In genomic region chr21:41411449-41412089, GRCh38 we compare ENCODE assay signal across 10 cellular contexts. TPM values are rescaled to one million over a fixed set of nuclear protein-coding genes. Genes with fewer than 3 reads are reported as not detected.
DNase-seq lines count a peak whose midpoint lies in the region; ATAC-seq and TF ChIP-seq lines count a peak whose summit lies in the region.
"Had no signal": no experiment of that assay in that cellular context is flagged by ENCODE, and none has a peak within 500 bp of the region (broad histone marks: within the 10 kb centered on the region; RNA-seq: fewer than 3 reads in every experiment).

No MANE protein-coding gene starts in this region.

- H3K79me2 ChIP-seq in OCI-LY7 (ENCODE audit: insufficient read depth, low read depth, low read length) = no peaks in the 10 kb centered on the region

- H3K4me1 Mint-ChIP-seq in stimulated activated naive CD8-positive, alpha-beta T cell treated with anti-CD3 and anti-CD28 coated beads, Interleukin-15, amount 100 ng/mL, for 72 hours = peaks cover 11% of the 10 kb centered on the region

- peak in 1 of 2 donors; percentile 27 for DNase-seq in stimulated activated naive CD8-positive, alpha-beta T cell treated with anti-CD3 and anti-CD28 coated beads, Interleukin-15, amount 100 ng/mL, for 72 hours
- no peak for DNase-seq in stimulated activated naive CD8-positive, alpha-beta T cell treated with anti-CD3 and anti-CD28 coated beads, Interleukin-15, Interleukin-2, amounts not matched to agents 100 U/mL and 50 U/mL, for 24 hours
- DNase-seq in OCI-LY7 (ENCODE audit: low spot score) (peak; percentile 43), NCI-H2227 treated with DMSO at 0.1 percent for 48 hours (lab: John Stamatoyannopoulos, UW) (no peak), caudate nucleus (lab: John Stamatoyannopoulos, UW) (no peak)
- DNase-seq: naive B cell had no signal

- intact Hi-C loops in OCI-LY7 (cut with micrococcal nuclease; ENCODE audit: unreplicated experiment) = no loop called here

- ATAC-seq in stimulated activated naive CD8-positive, alpha-beta T cell treated with anti-CD3 and anti-CD28 coated beads, Interleukin-15, amount 100 ng/mL, for 72 hours = peak; percentile 75
- no peak for ATAC-seq in stimulated activated naive CD8-positive, alpha-beta T cell treated with anti-CD3 and anti-CD28 coated beads, Interleukin-15, Interleukin-2, amounts not matched to agents 100 U/mL and 50 U/mL, for 24 hours
- ATAC-seq in gastroesophageal sphincter (peak; percentile 25), GM19351 (IDR thresholded peaks at IDR 0.05; ENCODE audit: unreplicated experiment) (no peak), GM21360 (IDR thresholded peaks at IDR 0.05; ENCODE audit: unreplicated experiment) (no peak)

- TF ChIP-seq POLR2A in gastroesophageal sphincter (IDR thresholded peaks at IDR 0.05) = no peak

- no peaks in the 10 kb centered on the region for H3K9me2 ChIP-seq in OCI-LY7 (ENCODE audit: insufficient read depth, low read length)

- no peaks in the 10 kb centered on the region for H4K20me1 ChIP-seq in OCI-LY7 (ENCODE audit: insufficient read depth, low read length)

- 79 to 94% methylated on average over 3 to 4 of the region's 5 CpGs for WGBS in gastroesophageal sphincter (ENCODE audit: low coverage in 1 of 2), 2 donors

- TF ChIP-seq EP300 in gastroesophageal sphincter (IDR thresholded peaks at IDR 0.05) = no peak

- no peak overlapping the region for H3K4me3 Mint-ChIP-seq in stimulated activated naive CD8-positive, alpha-beta T cell treated with anti-CD3 and anti-CD28 coated beads, Interleukin-15, amount 100 ng/mL, for 72 hours
- H3K4me3 Mint-ChIP-seq: naive B cell had no signal

- no TSS peak for BruUV-seq in OCI-LY7 (replicated peaks; lab: Mats Ljungman, UMichigan)

- no peak overlapping the region for H3K27ac Mint-ChIP-seq in stimulated activated naive CD8-positive, alpha-beta T cell treated with anti-CD3 and anti-CD28 coated beads, Interleukin-15, amount 100 ng/mL, for 72 hours

- H3K27me3 ChIP-seq in gastroesophageal sphincter = peaks cover 13% of the 10 kb centered on the region

- no peak overlapping the region for H2AFZ ChIP-seq in OCI-LY7 (ENCODE audit: low read length)

- POLR2A ChIA-PET in OCI-LY7 (lab: Charles Lee) = interaction anchor here (1.0 to 1.1 kb wide), 2 partner anchors 9 to 43 kb away, joined by 3 to 4 read pairs; no protein-coding TSS in a partner anchor

- peaks cover 13 to 34% of the 10 kb centered on the region in 2 donors for H3K9me3 Mint-ChIP-seq in stimulated activated naive CD8-positive, alpha-beta T cell treated with anti-CD3 and anti-CD28 coated beads, Interleukin-15, amount 100 ng/mL, for 72 hours

- no peaks in the 10 kb centered on the region for H3K36me3 ChIP-seq in OCI-LY7 (ENCODE audit: insufficient read depth, low read length)
- H3K36me3 ChIP-seq in gastroesophageal sphincter = peaks cover 0 to 40% of the 10 kb centered on the region in 2 donors
- H3K36me3 ChIP-seq: thoracic aorta had no signal

- TF ChIP-seq CTCF in OCI-LY7 (conservative IDR thresholded peaks at IDR 0.05; ENCODE audit: low read length) (peak; percentile 67), gastroesophageal sphincter (IDR thresholded peaks at IDR 0.05) (no peak)

- H3K4me1 ChIP-seq in OCI-LY7 (ENCODE audit: insufficient read depth, low read length, poor library complexity, severe bottlenecking) (peaks cover 4% of the 10 kb centered on the region), gastroesophageal sphincter (no peaks in the 10 kb centered on the region)

- CTCF ChIA-PET in OCI-LY7 (lab: Charles Lee; ENCODE audit: unreplicated experiment) = interaction anchor here (1.5 kb wide), 1 partner anchor 43 kb away, joined by 4 read pairs; no protein-coding TSS in a partner anchor

- H3K9me3 ChIP-seq in OCI-LY7 (ENCODE audit: low read length) (no peaks in the 10 kb centered on the region), gastroesophageal sphincter (peaks cover 0 to 18% (median 0%) of the 10 kb centered on the region in 3 donors)

- no peak overlapping the region for H3K4me2 ChIP-seq in OCI-LY7 (ENCODE audit: low read length)

- H3K27me3 Mint-ChIP-seq in stimulated activated naive CD8-positive, alpha-beta T cell treated with anti-CD3 and anti-CD28 coated beads, Interleukin-15, amount 100 ng/mL, for 72 hours = no peaks in the 10 kb centered on the region
- H3K27me3 Mint-ChIP-seq: naive B cell had no signal

- no peak overlapping the region for H3K27ac ChIP-seq in OCI-LY7 (ENCODE audit: low read depth, low read length, poor library complexity, severe bottlenecking)
- H3K27ac ChIP-seq in gastroesophageal sphincter = no peak overlapping the region
- H3K27ac ChIP-seq in caudate nucleus (ENCODE audit: low read depth, low read length) = no peak overlapping the region
- H3K27ac ChIP-seq: thoracic aorta had no signal

- H3K4me3 ChIP-seq in OCI-LY7 (ENCODE audit: low read depth, low read length, poor library complexity, severe bottlenecking) (no peak overlapping the region), gastroesophageal sphincter (no peak overlapping the region)
- H3K4me3 ChIP-seq: thoracic aorta had no signal

RNA-seq across cellular contexts. Expression of gene MX1, which starts 14.5 kb away (rescaled TPM):
- 24.4 and 24.7 TPM in 2 replicates for total RNA-seq in OCI-LY7 (2014; rRNA removed; shearing (Covaris generic))
- total RNA-seq in OCI-LY7 (2022) (23.9 and 25.1 TPM in 2 replicates), gastroesophageal sphincter (10 to 100 TPM; 20.2 to 40.3 (median 31.5) TPM)

RNA-seq across cellular contexts. Expression of gene MX2, which starts 49.7 kb away (rescaled TPM):
- total RNA-seq in OCI-LY7 (2014; rRNA removed; shearing (Covaris generic)) = 7.3 and 10.4 TPM in 2 replicates
- 3.5 and 4.5 TPM in 2 replicates for total RNA-seq in OCI-LY7 (2022)
- 10 to 100 TPM in 2 of 4 donors, 1 to 10 TPM in 2; 7.3 to 16.3 (median 11.2) TPM for total RNA-seq in gastroesophageal sphincter

Comparison
In these comparisons a context has a peak if more than half of its experiments do, and no peak if none do; other contexts are left out.
1. ATAC-seq: peak in stimulated activated naive CD8-positive, alpha-beta T cell treated with anti-CD3 and anti-CD28 coated beads, Interleukin-15, amount 100 ng/mL, for 72 hours (single experiment) and gastroesophageal sphincter (single experiment); none in stimulated activated naive CD8-positive, alpha-beta T cell treated with anti-CD3 and anti-CD28 coated beads, Interleukin-15, Interleukin-2, amounts not matched to agents 100 U/mL and 50 U/mL, for 24 hours (single experiment), GM19351 (single experiment) and GM21360 (single experiment).